Comparison of ENCODE assay signal across 2 cellular contexts in genomic region chr6:53685773-53686172, GRCh38. TPM values are rescaled to one million over a fixed set of nuclear protein-coding genes. Genes with fewer than 3 reads are reported as not detected.
"Had no signal": no experiment of that assay in that cellular context is flagged by ENCODE, and none has a peak within 500 bp of the region (broad histone marks: within the 10 kb centered on the region; RNA-seq: fewer than 3 reads in every experiment).

No MANE protein-coding gene starts in this region.

RNA-seq across cellular contexts. Expression of gene KLHL31, which starts 20.2 kb away (rescaled TPM):
- total RNA-seq: GM23248, HFFc6 had no signal
